In the genomic region with DNA sequence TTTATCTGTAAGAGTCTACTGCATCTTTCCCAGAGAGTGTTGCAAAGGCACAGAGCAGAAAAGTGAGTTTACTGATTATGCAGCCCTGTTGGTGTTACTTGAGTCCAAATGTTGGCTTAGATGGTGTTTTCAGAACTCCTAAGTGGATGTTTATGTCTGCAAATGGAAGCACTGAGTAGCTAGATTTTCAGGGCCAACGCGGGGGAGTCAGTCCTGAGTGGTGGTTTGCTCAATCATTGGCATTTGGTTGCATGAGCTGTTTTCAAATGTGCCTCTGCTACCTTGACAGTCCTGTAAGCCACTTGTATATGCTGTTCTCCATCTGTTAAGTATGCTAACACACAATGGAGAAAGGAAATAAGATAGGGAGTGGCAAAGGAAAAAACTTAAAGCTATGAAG, we compare ENCODE assay signal across 24 cellular contexts.
"Had no signal": no experiment of that assay in that cellular context is flagged by ENCODE, and none has a peak within 500 bp of the region (broad histone marks: within the 10 kb centered on the region; RNA-seq: fewer than 3 reads in every experiment).

No MANE protein-coding gene starts in this region.

- H3K27me3 ChIP-seq: esophagus squamous epithelium, heart right ventricle, neural progenitor cell, sigmoid colon, testis, tibial artery had no signal

- H3K27ac ChIP-seq: esophagus squamous epithelium, neural progenitor cell, psoas muscle, sigmoid colon, testis, tibial artery had no signal

- ATAC-seq: effector memory CD8-positive, alpha-beta T cell; naive thymus-derived CD4-positive, alpha-beta T cell; psoas muscle; stimulated activated effector memory CD8-positive, alpha-beta T cell treated with anti-CD3 and anti-CD28 coated beads, Interleukin-12 subunit alpha, Interleukin-12 subunit beta, amount 100 ng/mL, for 72 hours; stimulated activated naive CD8-positive, alpha-beta T cell treated with anti-CD3 and anti-CD28 coated beads, Interleukin-15, Interleukin-2, amounts not matched to agents 100 U/mL and 50 U/mL, for 24 hours had no signal

- DNase-seq: cerebellar nuclear complex; cortex of kidney; effector memory CD8-positive, alpha-beta T cell; erythroblast; esophagus squamous epithelium; foreskin melanocyte; glutamatergic neuron; heart right ventricle; hippocampal formation; immature natural killer cell; kidney glomerular epithelial cell; mesendoderm; midbrain; naive thymus-derived CD4-positive, alpha-beta T cell; psoas muscle; sigmoid colon; stimulated activated CD4-positive, alpha-beta T cell treated with anti-CD3 and anti-CD28 coated beads, Interleukin-2, amount 100 ng/mL, for 24 hours; stimulated activated CD4-positive, alpha-beta T cell treated with anti-CD3 and anti-CD28 coated beads, Interleukin-4, amount 100 ng/mL, for 24 hours; stimulated activated naive CD8-positive, alpha-beta T cell treated with anti-CD3 and anti-CD28 coated beads, Interleukin-15, Interleukin-2, amounts not matched to agents 100 U/mL and 50 U/mL, for 24 hours; substantia nigra; testis; tibial artery had no signal

- H3K36me3 ChIP-seq: esophagus squamous epithelium, heart right ventricle, neural progenitor cell, sigmoid colon, tibial artery had no signal

- H3K4me3 ChIP-seq: esophagus squamous epithelium, heart right ventricle, neural progenitor cell, psoas muscle, sigmoid colon, testis, tibial artery had no signal

- H3K4me1 ChIP-seq: esophagus squamous epithelium, neural progenitor cell, sigmoid colon, testis, tibial artery had no signal

- H3K9me3 ChIP-seq: esophagus squamous epithelium, heart right ventricle, psoas muscle, sigmoid colon, testis, tibial artery had no signal
